ENCODE assay signal across 19 cellular contexts in the genomic region with DNA sequence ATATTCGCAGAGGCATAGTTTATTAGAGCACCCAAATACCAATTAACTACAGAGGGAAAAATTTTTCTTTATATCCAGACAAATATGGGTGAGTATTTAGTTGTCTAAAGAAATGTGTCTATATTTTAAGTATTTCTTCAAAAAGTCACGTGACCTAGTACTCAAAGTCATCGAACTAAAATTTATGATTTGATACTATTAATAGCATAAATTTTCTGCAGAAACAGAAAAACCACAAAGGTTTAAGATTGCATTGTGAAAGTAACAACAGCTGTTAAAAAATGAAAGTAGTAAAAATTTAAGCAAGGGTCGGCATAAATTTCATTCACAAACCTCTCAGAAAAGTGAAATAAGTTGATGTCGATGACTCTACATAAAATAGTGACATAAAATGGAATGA.
DNase-seq lines count a peak whose midpoint lies in the region; ATAC-seq and TF ChIP-seq lines count a peak whose summit lies in the region.
"Had no signal": no experiment of that assay in that cellular context is flagged by ENCODE, and none has a peak within 500 bp of the region (broad histone marks: within the 10 kb centered on the region; RNA-seq: fewer than 3 reads in every experiment).

No MANE protein-coding gene starts in this region.

- no peaks in the 10 kb centered on the region; the same call in 1 of the 2 replicates for H3F3A ChIP-seq in MM.1S (ENCODE audit: insufficient read depth, low read length)

- H3K9me3 ChIP-seq in MM.1S (replicated peaks; ENCODE audit: insufficient read depth, low read length) (no peaks in the 10 kb centered on the region), colonic mucosa (no peaks in the 10 kb centered on the region), esophagus squamous epithelium (no peaks in the 10 kb centered on the region)
- H3K9me3 ChIP-seq: Caco-2, Peyer's patch, tibial nerve had no signal

- intact Hi-C loops in colonic mucosa (cut with DNase I): no loop called here
- intact Hi-C loops in esophagus squamous epithelium (cut with DNase I): no loop called here

- no peak for TF ChIP-seq CTCF in MM.1S (IDR thresholded peaks at IDR 0.05; ENCODE audit: low read length)
- no peak for TF ChIP-seq CTCF in colonic mucosa (IDR thresholded peaks at IDR 0.05)
- TF ChIP-seq CTCF in esophagus squamous epithelium (IDR thresholded peaks at IDR 0.05): no peak

- H3K27me3 ChIP-seq in MM.1S (replicated peaks; ENCODE audit: insufficient read depth, low read length): peaks cover 40% of the 10 kb centered on the region
- H3K27me3 ChIP-seq in colonic mucosa: no peaks in the 10 kb centered on the region
- H3K27me3 ChIP-seq in esophagus squamous epithelium: no peaks in the 10 kb centered on the region
- H3K27me3 ChIP-seq: Peyer's patch, tibial nerve had no signal

- peak; percentile 31 for ATAC-seq in GM18502 (IDR thresholded peaks at IDR 0.05; ENCODE audit: poor library complexity, unreplicated experiment)
- peak; percentile 29 for ATAC-seq in GM21423 (IDR thresholded peaks at IDR 0.05; ENCODE audit: unreplicated experiment)
- ATAC-seq in HG02970 (IDR thresholded peaks at IDR 0.05; ENCODE audit: low FRiP score, unreplicated experiment): peak; percentile 33
- ATAC-seq: activated T-cell treated with anti-CD3 and anti-CD28 coated beads, Interleukin-2, amount 50 U/mL, for 72 hours; effector memory CD8-positive, alpha-beta T cell; left colon; stimulated activated naive CD8-positive, alpha-beta T cell treated with anti-CD3 and anti-CD28 coated beads, Interleukin-15, Interleukin-2, amounts not matched to agents 100 U/mL and 50 U/mL, for 24 hours had no signal

- peak overlapping the region; percentile 51 for H3K4me2 ChIP-seq in MM.1S (ENCODE audit: low read depth, low read length)

- H3K36me3 ChIP-seq in MM.1S (replicated peaks; ENCODE audit: insufficient read depth, low read length): no peaks in the 10 kb centered on the region
- H3K36me3 ChIP-seq in colonic mucosa: no peaks in the 10 kb centered on the region
- no peaks in the 10 kb centered on the region for H3K36me3 ChIP-seq in esophagus squamous epithelium
- H3K36me3 ChIP-seq: Peyer's patch, tibial nerve had no signal

- H3K27ac ChIP-seq in MM.1S (ENCODE audit: low read length) (peak overlapping the region; percentile 20; the same call in 1 of the 2 replicates), colonic mucosa (no peak overlapping the region), esophagus squamous epithelium (no peak overlapping the region)
- H3K27ac ChIP-seq: Peyer's patch, tibial nerve had no signal

- 0 out of 2 replicates have a peak, but pooled peaks cover 11% of the 10 kb centered on the region for H3K4me1 ChIP-seq in MM.1S (ENCODE audit: low read length)
- H3K4me1 ChIP-seq in colonic mucosa: no peaks in the 10 kb centered on the region
- no peaks in the 10 kb centered on the region for H3K4me1 ChIP-seq in esophagus squamous epithelium
- H3K4me1 ChIP-seq: Caco-2, Peyer's patch, tibial nerve had no signal

- H3K79me2 ChIP-seq in MM.1S (ENCODE audit: low read length): no peaks in the 10 kb centered on the region

- 0 out of 2 replicates have a peak overlapping the region, but pooled peaks have one; percentile 17 for H3K4me3 ChIP-seq in MM.1S (ENCODE audit: low read length)
- H3K4me3 ChIP-seq in colonic mucosa: no peak overlapping the region
- no peak overlapping the region for H3K4me3 ChIP-seq in esophagus squamous epithelium
- H3K4me3 ChIP-seq: Peyer's patch, tibial nerve had no signal

- peak; percentile 40 for DNase-seq in MM.1S
- no peak for DNase-seq in DMS114 treated with DMSO at 0.1 percent for 48 hours (lab: John Stamatoyannopoulos, UW; ENCODE audit: unreplicated experiment)
- no peak for DNase-seq in colonic mucosa
- DNase-seq in esophagus squamous epithelium (lab: John Stamatoyannopoulos, UW): no peak
- DNase-seq in activated T-cell treated with anti-CD3 and anti-CD28 coated beads, Interleukin-2, amount 50 U/mL, for 48 hours: no peak
- DNase-seq: activated CD8-positive, alpha-beta memory T cell treated with anti-CD3 and anti-CD28 coated beads for 24 hours; activated T-cell treated with anti-CD3 and anti-CD28 coated beads, Interleukin-2, amount 50 U/mL, for 72 hours; Caco-2; effector memory CD8-positive, alpha-beta T cell; H9; left colon; NCI-H1694 treated with DMSO at 0.1 percent for 48 hours; NCI-H82; Peyer's patch; stimulated activated naive CD8-positive, alpha-beta T cell treated with anti-CD3 and anti-CD28 coated beads, Interleukin-15, Interleukin-2, amounts not matched to agents 100 U/mL and 50 U/mL, for 24 hours had no signal

- H4K20me1 ChIP-seq in MM.1S (ENCODE audit: insufficient read depth, low read length): no peaks in the 10 kb centered on the region

- H3K9ac ChIP-seq in MM.1S (ENCODE audit: low read length) (no peak overlapping the region), colonic mucosa (ENCODE audit: low read depth in 2 of 2, low read length in 2 of 2) (no peak overlapping the region)

- no peak overlapping the region for H2AFZ ChIP-seq in MM.1S (ENCODE audit: low read length)

- H3K9me2 ChIP-seq in MM.1S (replicated peaks; ENCODE audit: insufficient read depth, low read length): no peaks in the 10 kb centered on the region

- TF ChIP-seq POLR2A in esophagus squamous epithelium (IDR thresholded peaks at IDR 0.05): no peak

- WGBS in esophagus squamous epithelium, 2 donors: 72 to 76% methylated on average over 5 of the region's 5 CpGs
